Comparison of ENCODE assay signal across 3 cellular contexts in the genomic region with DNA sequence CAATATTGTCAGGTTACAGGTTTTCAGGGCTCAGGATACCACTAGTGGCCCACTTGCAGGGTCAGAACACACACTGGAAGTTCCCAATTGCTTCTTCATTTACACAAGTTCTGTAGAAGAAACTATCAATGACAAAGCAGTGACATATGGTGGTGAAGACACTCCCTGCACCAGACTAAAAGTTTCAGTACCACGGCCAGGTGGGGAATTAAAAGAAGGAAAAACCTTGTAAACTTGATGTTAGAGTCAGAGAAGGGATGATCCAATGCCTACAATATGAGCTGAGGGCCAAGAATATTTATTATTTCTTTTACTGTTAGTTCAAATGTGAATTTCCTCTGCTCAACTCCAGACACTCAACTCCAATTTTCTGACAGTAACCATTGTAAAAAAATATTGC.
TF ChIP-seq lines count a peak whose summit lies in the region.

No MANE protein-coding gene starts in this region.

TF ChIP-seq in SK-N-SH, 30 proteins besides CTCF, POLR2A, EP300 and RAD21 (continued from another document):
- TF ChIP-seq, protein P1, sequence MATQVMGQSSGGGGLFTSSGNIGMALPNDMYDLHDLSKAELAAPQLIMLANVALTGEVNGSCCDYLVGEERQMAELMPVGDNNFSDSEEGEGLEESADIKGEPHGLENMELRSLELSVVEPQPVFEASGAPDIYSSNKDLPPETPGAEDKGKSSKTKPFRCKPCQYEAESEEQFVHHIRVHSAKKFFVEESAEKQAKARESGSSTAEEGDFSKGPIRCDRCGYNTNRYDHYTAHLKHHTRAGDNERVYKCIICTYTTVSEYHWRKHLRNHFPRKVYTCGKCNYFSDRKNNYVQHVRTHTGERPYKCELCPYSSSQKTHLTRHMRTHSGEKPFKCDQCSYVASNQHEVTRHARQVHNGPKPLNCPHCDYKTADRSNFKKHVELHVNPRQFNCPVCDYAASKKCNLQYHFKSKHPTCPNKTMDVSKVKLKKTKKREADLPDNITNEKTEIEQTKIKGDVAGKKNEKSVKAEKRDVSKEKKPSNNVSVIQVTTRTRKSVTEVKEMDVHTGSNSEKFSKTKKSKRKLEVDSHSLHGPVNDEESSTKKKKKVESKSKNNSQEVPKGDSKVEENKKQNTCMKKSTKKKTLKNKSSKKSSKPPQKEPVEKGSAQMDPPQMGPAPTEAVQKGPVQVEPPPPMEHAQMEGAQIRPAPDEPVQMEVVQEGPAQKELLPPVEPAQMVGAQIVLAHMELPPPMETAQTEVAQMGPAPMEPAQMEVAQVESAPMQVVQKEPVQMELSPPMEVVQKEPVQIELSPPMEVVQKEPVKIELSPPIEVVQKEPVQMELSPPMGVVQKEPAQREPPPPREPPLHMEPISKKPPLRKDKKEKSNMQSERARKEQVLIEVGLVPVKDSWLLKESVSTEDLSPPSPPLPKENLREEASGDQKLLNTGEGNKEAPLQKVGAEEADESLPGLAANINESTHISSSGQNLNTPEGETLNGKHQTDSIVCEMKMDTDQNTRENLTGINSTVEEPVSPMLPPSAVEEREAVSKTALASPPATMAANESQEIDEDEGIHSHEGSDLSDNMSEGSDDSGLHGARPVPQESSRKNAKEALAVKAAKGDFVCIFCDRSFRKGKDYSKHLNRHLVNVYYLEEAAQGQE (IDR thresholded peaks at IDR 0.05; ENCODE audit: low read depth, low read length) = 0 out of 2 replicates have a peak, but pooled peaks have one; percentile 51
- TF ChIP-seq, protein P2, sequence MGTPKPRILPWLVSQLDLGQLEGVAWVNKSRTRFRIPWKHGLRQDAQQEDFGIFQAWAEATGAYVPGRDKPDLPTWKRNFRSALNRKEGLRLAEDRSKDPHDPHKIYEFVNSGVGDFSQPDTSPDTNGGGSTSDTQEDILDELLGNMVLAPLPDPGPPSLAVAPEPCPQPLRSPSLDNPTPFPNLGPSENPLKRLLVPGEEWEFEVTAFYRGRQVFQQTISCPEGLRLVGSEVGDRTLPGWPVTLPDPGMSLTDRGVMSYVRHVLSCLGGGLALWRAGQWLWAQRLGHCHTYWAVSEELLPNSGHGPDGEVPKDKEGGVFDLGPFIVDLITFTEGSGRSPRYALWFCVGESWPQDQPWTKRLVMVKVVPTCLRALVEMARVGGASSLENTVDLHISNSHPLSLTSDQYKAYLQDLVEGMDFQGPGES (IDR thresholded peaks at IDR 0.05; ENCODE audit: low read depth, low read length) = no peak

TF ChIP-seq in SK-N-SH treated with all-trans-retinoic acid at 6 μM for 48 hours, 23 proteins besides CTCF, POLR2A, EP300 and RAD21 (continued from another document):
- TF ChIP-seq, protein P3, sequence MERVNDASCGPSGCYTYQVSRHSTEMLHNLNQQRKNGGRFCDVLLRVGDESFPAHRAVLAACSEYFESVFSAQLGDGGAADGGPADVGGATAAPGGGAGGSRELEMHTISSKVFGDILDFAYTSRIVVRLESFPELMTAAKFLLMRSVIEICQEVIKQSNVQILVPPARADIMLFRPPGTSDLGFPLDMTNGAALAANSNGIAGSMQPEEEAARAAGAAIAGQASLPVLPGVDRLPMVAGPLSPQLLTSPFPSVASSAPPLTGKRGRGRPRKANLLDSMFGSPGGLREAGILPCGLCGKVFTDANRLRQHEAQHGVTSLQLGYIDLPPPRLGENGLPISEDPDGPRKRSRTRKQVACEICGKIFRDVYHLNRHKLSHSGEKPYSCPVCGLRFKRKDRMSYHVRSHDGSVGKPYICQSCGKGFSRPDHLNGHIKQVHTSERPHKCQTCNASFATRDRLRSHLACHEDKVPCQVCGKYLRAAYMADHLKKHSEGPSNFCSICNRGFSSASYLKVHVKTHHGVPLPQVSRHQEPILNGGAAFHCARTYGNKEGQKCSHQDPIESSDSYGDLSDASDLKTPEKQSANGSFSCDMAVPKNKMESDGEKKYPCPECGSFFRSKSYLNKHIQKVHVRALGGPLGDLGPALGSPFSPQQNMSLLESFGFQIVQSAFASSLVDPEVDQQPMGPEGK (CRISPR knock-in tag; IDR thresholded peaks at IDR 0.05; ENCODE audit: borderline replicate concordance) = no peak
- TF ChIP-seq TOX (CRISPR knock-in tag; IDR thresholded peaks at IDR 0.05; ENCODE audit: borderline replicate concordance) = no peak
- TF ChIP-seq, protein P4, sequence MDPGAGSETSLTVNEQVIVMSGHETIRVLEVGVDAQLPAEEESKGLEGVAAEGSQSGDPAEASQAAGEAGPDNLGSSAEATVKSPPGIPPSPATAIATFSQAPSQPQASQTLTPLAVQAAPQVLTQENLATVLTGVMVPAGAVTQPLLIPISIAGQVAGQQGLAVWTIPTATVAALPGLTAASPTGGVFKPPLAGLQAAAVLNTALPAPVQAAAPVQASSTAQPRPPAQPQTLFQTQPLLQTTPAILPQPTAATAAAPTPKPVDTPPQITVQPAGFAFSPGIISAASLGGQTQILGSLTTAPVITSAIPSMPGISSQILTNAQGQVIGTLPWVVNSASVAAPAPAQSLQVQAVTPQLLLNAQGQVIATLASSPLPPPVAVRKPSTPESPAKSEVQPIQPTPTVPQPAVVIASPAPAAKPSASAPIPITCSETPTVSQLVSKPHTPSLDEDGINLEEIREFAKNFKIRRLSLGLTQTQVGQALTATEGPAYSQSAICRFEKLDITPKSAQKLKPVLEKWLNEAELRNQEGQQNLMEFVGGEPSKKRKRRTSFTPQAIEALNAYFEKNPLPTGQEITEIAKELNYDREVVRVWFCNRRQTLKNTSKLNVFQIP (CRISPR knock-in tag; IDR thresholded peaks at IDR 0.05; ENCODE audit: borderline replicate concordance, low read depth) = no peak
- TF ChIP-seq, protein P5, sequence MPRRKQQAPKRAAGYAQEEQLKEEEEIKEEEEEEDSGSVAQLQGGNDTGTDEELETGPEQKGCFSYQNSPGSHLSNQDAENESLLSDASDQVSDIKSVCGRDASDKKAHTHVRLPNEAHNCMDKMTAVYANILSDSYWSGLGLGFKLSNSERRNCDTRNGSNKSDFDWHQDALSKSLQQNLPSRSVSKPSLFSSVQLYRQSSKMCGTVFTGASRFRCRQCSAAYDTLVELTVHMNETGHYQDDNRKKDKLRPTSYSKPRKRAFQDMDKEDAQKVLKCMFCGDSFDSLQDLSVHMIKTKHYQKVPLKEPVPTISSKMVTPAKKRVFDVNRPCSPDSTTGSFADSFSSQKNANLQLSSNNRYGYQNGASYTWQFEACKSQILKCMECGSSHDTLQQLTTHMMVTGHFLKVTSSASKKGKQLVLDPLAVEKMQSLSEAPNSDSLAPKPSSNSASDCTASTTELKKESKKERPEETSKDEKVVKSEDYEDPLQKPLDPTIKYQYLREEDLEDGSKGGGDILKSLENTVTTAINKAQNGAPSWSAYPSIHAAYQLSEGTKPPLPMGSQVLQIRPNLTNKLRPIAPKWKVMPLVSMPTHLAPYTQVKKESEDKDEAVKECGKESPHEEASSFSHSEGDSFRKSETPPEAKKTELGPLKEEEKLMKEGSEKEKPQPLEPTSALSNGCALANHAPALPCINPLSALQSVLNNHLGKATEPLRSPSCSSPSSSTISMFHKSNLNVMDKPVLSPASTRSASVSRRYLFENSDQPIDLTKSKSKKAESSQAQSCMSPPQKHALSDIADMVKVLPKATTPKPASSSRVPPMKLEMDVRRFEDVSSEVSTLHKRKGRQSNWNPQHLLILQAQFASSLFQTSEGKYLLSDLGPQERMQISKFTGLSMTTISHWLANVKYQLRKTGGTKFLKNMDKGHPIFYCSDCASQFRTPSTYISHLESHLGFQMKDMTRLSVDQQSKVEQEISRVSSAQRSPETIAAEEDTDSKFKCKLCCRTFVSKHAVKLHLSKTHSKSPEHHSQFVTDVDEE (CRISPR knock-in tag; IDR thresholded peaks at IDR 0.05) = no peak
- TF ChIP-seq TCF4 (CRISPR knock-in tag; IDR thresholded peaks at IDR 0.05; ENCODE audit: borderline replicate concordance) = no peak
- TF ChIP-seq ZFP3 (CRISPR knock-in tag; IDR thresholded peaks at IDR 0.05) = no peak
- no peak for TF ChIP-seq OSR1 (CRISPR knock-in tag; IDR thresholded peaks at IDR 0.05)
- no peak for TF ChIP-seq ARNTL (CRISPR knock-in tag; IDR thresholded peaks at IDR 0.05; ENCODE audit: borderline replicate concordance, low read depth)
- TF ChIP-seq GLIS3 (CRISPR knock-in tag; IDR thresholded peaks at IDR 0.05) = no peak
- no peak for TF ChIP-seq CSDC2 (CRISPR knock-in tag; IDR thresholded peaks at IDR 0.05)
- TF ChIP-seq ESRRG (CRISPR knock-in tag; IDR thresholded peaks at IDR 0.05) = no peak
- TF ChIP-seq SNAI2 (CRISPR knock-in tag; IDR thresholded peaks at IDR 0.05) = no peak

TF ChIP-seq in HEK293, 187 proteins besides CTCF, POLR2A, EP300 and RAD21:
- TF ChIP-seq, protein P1 (tag by site-specific recombination; IDR thresholded peaks at IDR 0.05) = peak; percentile 55; the same call in 1 of the 2 replicates
- TF ChIP-seq ZXDB (tag by site-specific recombination; IDR thresholded peaks at IDR 0.05) = no peak
